Comparison of ENCODE assay signal across 8 cellular contexts in genomic region chr20:33443006-33443511, GRCh38. TPM values are rescaled to one million over a fixed set of nuclear protein-coding genes. Genes with fewer than 3 reads are reported as not detected.
DNase-seq lines count a peak whose midpoint lies in the region; FAIRE-seq and TF ChIP-seq lines count a peak whose summit lies in the region.

No MANE protein-coding gene starts in this region.

- H3K9me3 ChIP-seq in Loucy (ENCODE audit: insufficient read depth, low read depth, low read length) (no peaks in the 10 kb centered on the region), adrenal gland (replicated peaks in 1 of 3) (no peaks in the 10 kb centered on the region), iPS-15b (ENCODE audit: control insufficient read depth, insufficient read depth, low read length) (no peaks in the 10 kb centered on the region), small intestine (ENCODE audit: control insufficient read depth, low read depth) (no peaks in the 10 kb centered on the region)

- peak; percentile 24 for DNase-seq in stimulated activated CD4-positive, alpha-beta T cell treated with anti-CD3 and anti-CD28 coated beads, Interleukin-12 subunit alpha, Interleukin-12 subunit beta, amount 100 ng/mL, for 4 hours
- no peak for DNase-seq in stimulated activated CD4-positive, alpha-beta T cell treated with anti-CD3 and anti-CD28 coated beads, Interleukin-2, amount 100 ng/mL, for 48 hours
- DNase-seq in adrenal gland (peak in 3 of 7 donors; percentile 23 to 55 (median 37)), small intestine (no peak), HUDEP-2 (lab: John Stamatoyannopoulos, UW; ENCODE audit: unreplicated experiment in 76 of 76) (no peak), GM20000 (ENCODE audit: low spot score) (no peak)

- H3K27me3 ChIP-seq in Loucy (ENCODE audit: insufficient read depth, low read length, poor library complexity, severe bottlenecking) (no peaks in the 10 kb centered on the region), adrenal gland (no peaks in the 10 kb centered on the region), iPS-15b (ENCODE audit: control insufficient read depth, insufficient read depth, low read length) (peaks cover 20% of the 10 kb centered on the region), small intestine (ENCODE audit: control insufficient read depth in 2 of 2, insufficient read depth in 2 of 2, low read length in 2 of 2) (no peaks in the 10 kb centered on the region)

- peaks cover 29% of the 10 kb centered on the region for H3K4me1 ChIP-seq in Loucy (ENCODE audit: insufficient read depth, low read length, poor library complexity, severe bottlenecking)
- H3K4me1 ChIP-seq in adrenal gland (replicated peaks in 1 of 2), result peaks cover 4 to 17% of the 10 kb centered on the region in 2 donors
- peaks cover 6% of the 10 kb centered on the region for H3K4me1 ChIP-seq in iPS-15b (ENCODE audit: control insufficient read depth, insufficient read depth, low read length)
- peaks cover 0 to 4% of the 10 kb centered on the region in 2 donors for H3K4me1 ChIP-seq in small intestine (ENCODE audit: control insufficient read depth in 2 of 2, insufficient read depth in 1 of 2, low read depth in 1 of 2, low read length in 1 of 2)

- no peaks in the 10 kb centered on the region for H3K9me2 ChIP-seq in Loucy (replicated peaks; ENCODE audit: low read depth, low read length)

- peak overlapping the region; percentile 99 for H3K4me2 ChIP-seq in Loucy (ENCODE audit: low read depth, low read length, poor library complexity, severe bottlenecking)

- intact Hi-C loops in adrenal gland (cut with DNase I), result no loop called here

- H3K36me3 ChIP-seq in Loucy (ENCODE audit: insufficient read depth, low read length) (no peaks in the 10 kb centered on the region), adrenal gland (replicated peaks in 1 of 2) (no peaks in the 10 kb centered on the region), iPS-15b (ENCODE audit: control insufficient read depth, insufficient read depth, low read length) (no peaks in the 10 kb centered on the region), small intestine (ENCODE audit: control insufficient read depth in 2 of 2, insufficient read depth in 2 of 2, low read length in 2 of 2) (no peaks in the 10 kb centered on the region)

- 0 out of 2 replicates have a peak, but pooled peaks cover 3% of the 10 kb centered on the region for H3F3A ChIP-seq in Loucy (ENCODE audit: low read depth)

- 2 to 5% (median 2%) methylated on average over 5 to 45 of the region's 45 CpGs for WGBS in adrenal gland, 4 donors
- 2 to 3% (median 2%) methylated on average over 34 to 45 of the region's 45 CpGs for WGBS in small intestine, 3 donors

- H3K9ac ChIP-seq in Loucy (ENCODE audit: low read depth, low read length, poor library complexity, severe bottlenecking) (peak overlapping the region; percentile 51), iPS-15b (ENCODE audit: low read depth, low read length) (no peak overlapping the region)

- peak overlapping the region in 3 of 5 donors; percentile 65 to 86 (median 71) for H3K27ac ChIP-seq in adrenal gland
- peak overlapping the region; percentile 72 to 78 for H3K27ac ChIP-seq in small intestine (ENCODE audit: low read depth in 1 of 2, low read length in 1 of 2)

- no peak for TF ChIP-seq POLR2A in adrenal gland (IDR thresholded peaks at IDR 0.05)

- FAIRE-seq in small intestine (lab: Jason Lieb, UNC), result no peak

- H3K79me2 ChIP-seq in Loucy (ENCODE audit: insufficient read depth, low read length), result no peaks in the 10 kb centered on the region

- H3K4me3 ChIP-seq in Loucy (ENCODE audit: low read length, poor library complexity, severe bottlenecking) (peak overlapping the region; percentile 93), adrenal gland (peak overlapping the region; percentile 6 to 92 (median 56)), iPS-15b (ENCODE audit: low read depth, low read length) (peak overlapping the region; percentile 60), small intestine (ENCODE audit: low read depth in 1 of 2, low read length in 2 of 2) (peak overlapping the region; percentile 65 to 80)

- TF ChIP-seq CTCF in Loucy (conservative IDR thresholded peaks at IDR 0.05; ENCODE audit: low read length), result no peak
- no peak for TF ChIP-seq CTCF in adrenal gland (IDR thresholded peaks at IDR 0.05)
- no peak for TF ChIP-seq CTCF in GM20000 (IDR thresholded peaks at IDR 0.05; ENCODE audit: extremely low read depth, missing control alignments)

- H4K20me1 ChIP-seq in Loucy (ENCODE audit: insufficient read depth, low read length, poor library complexity, severe bottlenecking), result no peaks in the 10 kb centered on the region

- H2AFZ ChIP-seq in Loucy (ENCODE audit: low read length), result peak overlapping the region; percentile 76; the same call in 1 of the 2 replicates

RNA-seq across cellular contexts. Expression of gene SNTA1, which starts 0.5 kb away (rescaled TPM):
- 10 to 100 TPM; 11.5 to 73.2 (median 33.2) TPM for total RNA-seq in adrenal gland
- polyA plus RNA-seq in adrenal gland, result 10 to 100 TPM in 2 of 3 donors, 1 to 10 TPM in 1; 4.3 to 42.2 (median 29.3) TPM
- 10 to 100 TPM in 2 of 3 donors, 1 to 10 TPM in 1; 9.1 to 15.4 (median 13.9) TPM for polyA plus RNA-seq in small intestine

RNA-seq across cellular contexts. Expression of gene CDK5RAP1, which starts 41.7 kb away (rescaled TPM):
- 10 to 100 TPM; 11.3 to 38.8 (median 22.8) TPM for total RNA-seq in adrenal gland
- 100 to 1,000 TPM in 1 of 3 donors, 10 to 100 TPM in 2; 30.4 to 134 (median 67.8) TPM for polyA plus RNA-seq in adrenal gland
- polyA plus RNA-seq in small intestine, result 10 to 100 TPM; 30.0 to 32.0 (median 30.6) TPM

RNA-seq across cellular contexts. Expression of gene CBFA2T2, which starts 46.8 kb away (rescaled TPM):
- total RNA-seq in adrenal gland, result 10 to 100 TPM in 5 of 8 donors, 1 to 10 TPM in 3; 8.3 to 16.7 (median 10.2) TPM
- polyA plus RNA-seq in adrenal gland (10 to 100 TPM in 1 of 3 donors, 1 to 10 TPM in 2; 5.3 to 10.3 (median 6.5) TPM), small intestine (1 to 10 TPM; 6.5 to 10.0 (median 8.5) TPM)
